ENCODE assay signal across 8 cellular contexts in genomic region chr13:86870388-86870966, GRCh38.
DNase-seq lines count a peak whose midpoint lies in the region; ATAC-seq and TF ChIP-seq lines count a peak whose summit lies in the region.

No MANE protein-coding gene starts in this region.

- no peak overlapping the region for H3K4me3 ChIP-seq in CD8-positive, alpha-beta T cell (ENCODE audit: low read depth, low read length)
- H3K4me3 ChIP-seq in KMS-11 (IDR thresholded peaks at IDR 0.05; ENCODE audit: insufficient read depth, low read depth, low read length) (no peak overlapping the region), astrocyte of the cerebellum (ENCODE audit: low read depth, low read length) (no peak overlapping the region), lower lobe of right lung (no peak overlapping the region)
- H3K4me3 ChIP-seq in effector memory CD4-positive, alpha-beta T cell (ENCODE audit: insufficient read depth, low read depth, low read length, poor library complexity, severe bottlenecking), result no peak overlapping the region

- POLR2A ChIA-PET in CD8-positive, alpha-beta T cell (lab: Charles Lee), result no interaction called here

- ATAC-seq in CD8-positive, alpha-beta T cell, result no peak
- no peak for ATAC-seq in lower lobe of right lung
- no peak for ATAC-seq in GM19452 (IDR thresholded peaks at IDR 0.05; ENCODE audit: unreplicated experiment)
- no peak for ATAC-seq in HG02885 (IDR thresholded peaks at IDR 0.05; ENCODE audit: poor library complexity, unreplicated experiment)

- H3K9ac ChIP-seq in KMS-11, result no peak overlapping the region

- DNase-seq in CD8-positive, alpha-beta T cell, result no peak
- DNase-seq in astrocyte of the cerebellum (ENCODE audit: low read depth) (no peak), lower lobe of right lung (no peak)
- no peak for DNase-seq in effector memory CD4-positive, alpha-beta T cell
- DNase-seq in activated naive CD4-positive, alpha-beta T cell treated with anti-CD3 and anti-CD28 coated beads, Interleukin-2, amount 50 U/mL, for 16 hours, result no peak

- no peaks in the 10 kb centered on the region for H4K20me1 ChIP-seq in KMS-11 (ENCODE audit: insufficient read depth)

- intact Hi-C loops in CD8-positive, alpha-beta T cell (cut with DNase I, micrococcal nuclease), result no loop called here
- intact Hi-C loops in lower lobe of right lung (cut with DNase I), result no loop called here

- H3K4me2 ChIP-seq in KMS-11, result no peak overlapping the region

- in situ Hi-C loops in astrocyte of the cerebellum (cut with HindIII; ENCODE audit: low sequenced_read_pairs), result no loop called here

- TF ChIP-seq CTCF in CD8-positive, alpha-beta T cell (IDR thresholded peaks at IDR 0.05), result peak; percentile 35
- peak; percentile 72 for TF ChIP-seq CTCF in KMS-11 (conservative IDR thresholded peaks at IDR 0.05; ENCODE audit: low read depth, low read length)
- TF ChIP-seq CTCF in astrocyte of the cerebellum (IDR thresholded peaks at IDR 0.05; ENCODE audit: low read depth, low read length, missing control alignments), result peak; percentile 48
- TF ChIP-seq CTCF in lower lobe of right lung (IDR thresholded peaks at IDR 0.05), result peak; percentile 53

- no peak overlapping the region for H3K4me3 Mint-ChIP-seq in CD8-positive, alpha-beta T cell

- H3K79me2 ChIP-seq in KMS-11 (ENCODE audit: insufficient read depth, low read depth), result no peaks in the 10 kb centered on the region

- H3K4me1 ChIP-seq in CD8-positive, alpha-beta T cell (ENCODE audit: insufficient read depth, low read length), result no peaks in the 10 kb centered on the region
- H3K4me1 ChIP-seq in KMS-11 (ENCODE audit: low read depth, poor library complexity, severe bottlenecking) (no peaks in the 10 kb centered on the region), lower lobe of right lung (no peaks in the 10 kb centered on the region)
- H3K4me1 ChIP-seq in effector memory CD4-positive, alpha-beta T cell (ENCODE audit: control insufficient read depth, insufficient read depth, low read length, poor library complexity, severe bottlenecking), result no peaks in the 10 kb centered on the region

- H3K4me1 Mint-ChIP-seq in CD8-positive, alpha-beta T cell (ENCODE audit: low read depth), result no peaks in the 10 kb centered on the region

- no peaks in the 10 kb centered on the region for H3K9me3 ChIP-seq in CD8-positive, alpha-beta T cell (ENCODE audit: low read length)
- H3K9me3 ChIP-seq in lower lobe of right lung, result no peaks in the 10 kb centered on the region
- no peaks in the 10 kb centered on the region for H3K9me3 ChIP-seq in effector memory CD4-positive, alpha-beta T cell (ENCODE audit: control insufficient read depth, low read length)

- H2AFZ ChIP-seq in KMS-11 (ENCODE audit: low read depth), result no peak overlapping the region

- CTCF ChIA-PET in CD8-positive, alpha-beta T cell (lab: Charles Lee), result interaction anchor here (0.6 to 0.7 kb wide), 2 partner anchors 403 to 1468 kb away, joined by 3 read pairs; no protein-coding TSS in a partner anchor

- H3K9me3 Mint-ChIP-seq in CD8-positive, alpha-beta T cell, result no peaks in the 10 kb centered on the region

- no peaks in the 10 kb centered on the region for H3K36me3 ChIP-seq in CD8-positive, alpha-beta T cell (ENCODE audit: insufficient read depth, low read length)
- H3K36me3 ChIP-seq in KMS-11 (ENCODE audit: insufficient read depth), result no peaks in the 10 kb centered on the region
- no peaks in the 10 kb centered on the region for H3K36me3 ChIP-seq in lower lobe of right lung
- H3K36me3 ChIP-seq in effector memory CD4-positive, alpha-beta T cell (ENCODE audit: control insufficient read depth, insufficient read depth, low read length), result no peaks in the 10 kb centered on the region

- H3K27ac Mint-ChIP-seq in CD8-positive, alpha-beta T cell, result no peak overlapping the region

- no peaks in the 10 kb centered on the region for H3K27me3 ChIP-seq in CD8-positive, alpha-beta T cell (ENCODE audit: insufficient read depth, low read length)
- no peaks in the 10 kb centered on the region for H3K27me3 ChIP-seq in KMS-11 (ENCODE audit: insufficient read depth, low read depth)
- H3K27me3 ChIP-seq in lower lobe of right lung (ENCODE audit: low read depth), result no peaks in the 10 kb centered on the region
- no peaks in the 10 kb centered on the region for H3K27me3 ChIP-seq in effector memory CD4-positive, alpha-beta T cell (replicated peaks; ENCODE audit: control insufficient read depth, insufficient read depth, low read length, poor library complexity, severe bottlenecking)

- no peak overlapping the region for H3K27ac ChIP-seq in CD8-positive, alpha-beta T cell (ENCODE audit: low read depth, low read length)
- H3K27ac ChIP-seq in KMS-11 (no peak overlapping the region), lower lobe of right lung (no peak overlapping the region)
- H3K27ac ChIP-seq in effector memory CD4-positive, alpha-beta T cell (ENCODE audit: insufficient read depth, low read length, poor library complexity, severe bottlenecking), result no peak overlapping the region

- H3K27me3 Mint-ChIP-seq in CD8-positive, alpha-beta T cell (ENCODE audit: low read depth), result no peaks in the 10 kb centered on the region

- no peaks in the 10 kb centered on the region for H3K36me3 Mint-ChIP-seq in CD8-positive, alpha-beta T cell
